8 cellular contexts compared by ENCODE assay signal in the genomic region with DNA sequence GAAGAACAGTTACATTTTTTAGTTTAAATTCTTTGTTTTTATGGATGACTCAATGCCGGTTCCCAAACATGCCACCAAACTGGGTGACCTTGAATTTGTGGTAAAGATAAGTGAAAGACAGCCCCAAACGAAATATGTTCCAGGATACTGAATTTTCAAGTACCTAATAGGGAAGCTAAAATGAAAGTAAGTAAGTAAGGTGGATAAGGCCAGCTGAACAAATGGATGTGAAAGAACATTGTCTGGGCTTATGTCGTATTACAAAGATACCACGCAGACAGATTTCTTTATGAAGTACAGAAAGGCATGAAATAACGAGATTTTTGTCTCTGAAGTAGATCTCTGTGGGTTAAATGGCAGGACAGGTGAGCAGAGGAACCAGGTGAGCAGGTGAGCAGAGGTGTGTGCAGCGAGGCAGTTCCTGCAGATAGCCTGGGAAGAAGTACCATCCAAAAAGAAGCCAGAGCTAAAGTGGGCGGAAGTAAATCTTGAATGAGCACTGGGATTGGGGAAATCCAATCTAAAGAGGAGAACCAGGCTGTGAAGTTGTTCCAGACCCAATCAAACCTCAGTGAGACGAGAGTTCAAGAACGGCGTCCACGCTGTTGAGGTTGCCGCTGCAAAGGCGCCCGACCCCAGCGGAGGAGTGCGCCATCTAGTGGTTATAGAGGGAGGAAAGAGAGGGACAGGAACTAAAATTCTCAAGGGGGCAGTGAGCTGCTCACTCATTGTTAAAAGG. TPM values are rescaled to one million over a fixed set of nuclear protein-coding genes. Genes with fewer than 3 reads are reported as not detected.
DNase-seq lines count a peak whose midpoint lies in the region; ATAC-seq and TF ChIP-seq lines count a peak whose summit lies in the region.

No MANE protein-coding gene starts in this region.

- peak; percentile 69 for TF ChIP-seq RAD21 in Ishikawa (IDR thresholded peaks at IDR 0.05; ENCODE audit: low read depth)

- peaks cover 5% of the 10 kb centered on the region for H3K4me1 ChIP-seq in parathyroid adenoma
- no peaks in the 10 kb centered on the region for H3K4me1 ChIP-seq in upper lobe of right lung

- DNase-seq in DMS79 treated with DMSO at 0.1 percent for 48 hours (lab: John Stamatoyannopoulos, UW) (peak; percentile 80), RPMI7951 (ENCODE audit: low read depth) (peak; percentile 56), activated T-helper 1 cell treated with Interleukin-2 at 50 U/mL for 16 hours (ENCODE audit: low read depth) (peak; percentile 46), fibroblast of the aortic adventitia (ENCODE audit: low read depth) (peak; percentile 81), upper lobe of right lung (peak; percentile 74)

- H3K27ac ChIP-seq in parathyroid adenoma (peak overlapping the region; percentile 67), upper lobe of right lung (no peak overlapping the region)

- TF ChIP-seq EP300 in Ishikawa (IDR thresholded peaks at IDR 0.05; ENCODE audit: borderline replicate concordance) = no peak

- H3K4me3 ChIP-seq in fibroblast of the aortic adventitia (ENCODE audit: low read depth, low read length) (peak overlapping the region; percentile 51), parathyroid adenoma (ENCODE audit: low read depth, low read length) (peak overlapping the region; percentile 7), upper lobe of right lung (peak overlapping the region; percentile 19)

- H3K4me2 ChIP-seq in parathyroid adenoma (ENCODE audit: low read length) = peak overlapping the region; percentile 44

- no peak overlapping the region for H3K9ac ChIP-seq in parathyroid adenoma

- TF ChIP-seq CTCF in fibroblast of the aortic adventitia (IDR thresholded peaks at IDR 0.05; ENCODE audit: insufficient read depth, low read length) (peak; percentile 94), parathyroid adenoma (IDR thresholded peaks at IDR 0.05) (peak; percentile 87), upper lobe of right lung (IDR thresholded peaks at IDR 0.05) (peak; percentile 95)

- no peaks in the 10 kb centered on the region for H3K9me3 ChIP-seq in parathyroid adenoma (ENCODE audit: control insufficient read depth, low read length)
- no peaks in the 10 kb centered on the region for H3K9me3 ChIP-seq in upper lobe of right lung

- H2AFZ ChIP-seq in parathyroid adenoma = peak overlapping the region; percentile 66

- ATAC-seq in GM21529 (IDR thresholded peaks at IDR 0.05; ENCODE audit: unreplicated experiment) = peak; percentile 94
- peak; percentile 95 for ATAC-seq in upper lobe of right lung

- no peaks in the 10 kb centered on the region for H3K36me3 ChIP-seq in parathyroid adenoma (ENCODE audit: control insufficient read depth, insufficient read depth, low read length)
- H3K36me3 ChIP-seq in upper lobe of right lung = no peaks in the 10 kb centered on the region

- intact Hi-C loops in upper lobe of right lung (cut with DNase I) = no loop called here

- H3K27me3 ChIP-seq in parathyroid adenoma (ENCODE audit: control insufficient read depth, insufficient read depth, low read length) (no peaks in the 10 kb centered on the region), upper lobe of right lung (no peaks in the 10 kb centered on the region)

- H3K79me2 ChIP-seq in parathyroid adenoma = no peaks in the 10 kb centered on the region

TF ChIP-seq in Ishikawa, 13 proteins besides CTCF, POLR2A, EP300 and RAD21:
- TF ChIP-seq ZBTB7A (IDR thresholded peaks at IDR 0.05; ENCODE audit: low read depth) (no peak), TAF1 (IDR thresholded peaks at IDR 0.05; ENCODE audit: low read depth) (no peak), CEBPB (IDR thresholded peaks at IDR 0.05) (no peak), NFIC (IDR thresholded peaks at IDR 0.05) (no peak), CREB1 (IDR thresholded peaks at IDR 0.05; ENCODE audit: low read depth) (no peak), TCF12 (IDR thresholded peaks at IDR 0.05; ENCODE audit: low read depth) (no peak), EGR1 (IDR thresholded peaks at IDR 0.05) (no peak), FOXM1 (IDR thresholded peaks at IDR 0.05; ENCODE audit: borderline replicate concordance, low read depth) (no peak), YY1 (IDR thresholded peaks at IDR 0.05; ENCODE audit: low read depth) (no peak)
- TF ChIP-seq, protein P1, sequence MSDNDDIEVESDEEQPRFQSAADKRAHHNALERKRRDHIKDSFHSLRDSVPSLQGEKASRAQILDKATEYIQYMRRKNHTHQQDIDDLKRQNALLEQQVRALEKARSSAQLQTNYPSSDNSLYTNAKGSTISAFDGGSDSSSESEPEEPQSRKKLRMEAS (IDR thresholded peaks at IDR 0.05) = no peak
- TF ChIP-seq, protein P2, sequence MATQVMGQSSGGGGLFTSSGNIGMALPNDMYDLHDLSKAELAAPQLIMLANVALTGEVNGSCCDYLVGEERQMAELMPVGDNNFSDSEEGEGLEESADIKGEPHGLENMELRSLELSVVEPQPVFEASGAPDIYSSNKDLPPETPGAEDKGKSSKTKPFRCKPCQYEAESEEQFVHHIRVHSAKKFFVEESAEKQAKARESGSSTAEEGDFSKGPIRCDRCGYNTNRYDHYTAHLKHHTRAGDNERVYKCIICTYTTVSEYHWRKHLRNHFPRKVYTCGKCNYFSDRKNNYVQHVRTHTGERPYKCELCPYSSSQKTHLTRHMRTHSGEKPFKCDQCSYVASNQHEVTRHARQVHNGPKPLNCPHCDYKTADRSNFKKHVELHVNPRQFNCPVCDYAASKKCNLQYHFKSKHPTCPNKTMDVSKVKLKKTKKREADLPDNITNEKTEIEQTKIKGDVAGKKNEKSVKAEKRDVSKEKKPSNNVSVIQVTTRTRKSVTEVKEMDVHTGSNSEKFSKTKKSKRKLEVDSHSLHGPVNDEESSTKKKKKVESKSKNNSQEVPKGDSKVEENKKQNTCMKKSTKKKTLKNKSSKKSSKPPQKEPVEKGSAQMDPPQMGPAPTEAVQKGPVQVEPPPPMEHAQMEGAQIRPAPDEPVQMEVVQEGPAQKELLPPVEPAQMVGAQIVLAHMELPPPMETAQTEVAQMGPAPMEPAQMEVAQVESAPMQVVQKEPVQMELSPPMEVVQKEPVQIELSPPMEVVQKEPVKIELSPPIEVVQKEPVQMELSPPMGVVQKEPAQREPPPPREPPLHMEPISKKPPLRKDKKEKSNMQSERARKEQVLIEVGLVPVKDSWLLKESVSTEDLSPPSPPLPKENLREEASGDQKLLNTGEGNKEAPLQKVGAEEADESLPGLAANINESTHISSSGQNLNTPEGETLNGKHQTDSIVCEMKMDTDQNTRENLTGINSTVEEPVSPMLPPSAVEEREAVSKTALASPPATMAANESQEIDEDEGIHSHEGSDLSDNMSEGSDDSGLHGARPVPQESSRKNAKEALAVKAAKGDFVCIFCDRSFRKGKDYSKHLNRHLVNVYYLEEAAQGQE (IDR thresholded peaks at IDR 0.05; ENCODE audit: low read depth) = no peak
- TF ChIP-seq, protein P3, sequence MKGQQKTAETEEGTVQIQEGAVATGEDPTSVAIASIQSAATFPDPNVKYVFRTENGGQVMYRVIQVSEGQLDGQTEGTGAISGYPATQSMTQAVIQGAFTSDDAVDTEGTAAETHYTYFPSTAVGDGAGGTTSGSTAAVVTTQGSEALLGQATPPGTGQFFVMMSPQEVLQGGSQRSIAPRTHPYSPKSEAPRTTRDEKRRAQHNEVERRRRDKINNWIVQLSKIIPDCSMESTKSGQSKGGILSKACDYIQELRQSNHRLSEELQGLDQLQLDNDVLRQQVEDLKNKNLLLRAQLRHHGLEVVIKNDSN (IDR thresholded peaks at IDR 0.05) = no peak

RNA-seq across cellular contexts. Expression of a gene that starts 19.6 kb away (rescaled TPM):
- 0.20 TPM in 1 of 2 replicates, not detected in the other for total RNA-seq in RPMI7951 (2014; rRNA removed; shearing (Covaris generic))
- total RNA-seq in fibroblast of the aortic adventitia (ENCODE audit: low replicate concordance) = 0.36 TPM in 1 of 2 replicates, not detected in the other
- total RNA-seq in upper lobe of right lung = 22.3 TPM

Comparison
In these comparisons a context has a peak if more than half of its experiments do, and no peak if none do; other contexts are left out.
1. RNA of a gene that starts 19.6 kb away (total RNA-seq): 22.3 TPM in upper lobe of right lung (single experiment); 0.36 TPM in fibroblast of the aortic adventitia and 0.20 TPM in RPMI7951; every median in the first group is over 10 times any median in the second.
2. Peak in every context shown above with its lines, with median percentiles within 50 percentile points of each other: DNase-seq, H3K4me3 ChIP-seq and CTCF ChIP-seq.